Comparison of ENCODE assay signal across 8 cellular contexts in genomic region chr9:89278997-89279739, GRCh38. TPM values are rescaled to one million over a fixed set of nuclear protein-coding genes. Genes with fewer than 3 reads are reported as not detected.
DNase-seq lines count a peak whose midpoint lies in the region; ATAC-seq and TF ChIP-seq lines count a peak whose summit lies in the region.

No MANE protein-coding gene starts in this region.

- peaks cover 23% of the 10 kb centered on the region for H3K4me1 Mint-ChIP-seq in activated T-helper 2 cell treated with anti-CD3 and anti-CD28 coated beads, Interferon-gamma antibody, Interleukin-2, Interleukin-4, amounts not matched to agents 10 μg/mL and 5 μg/mL and 100 μg/mL, durations not matched to agents 14 hours and 24 hours and 36 hours (ENCODE audit: low read depth)

- peaks cover 17% of the 10 kb centered on the region for H3K27me3 Mint-ChIP-seq in activated T-helper 2 cell treated with anti-CD3 and anti-CD28 coated beads, Interferon-gamma antibody, Interleukin-2, Interleukin-4, amounts not matched to agents 10 μg/mL and 5 μg/mL and 100 μg/mL, durations not matched to agents 14 hours and 24 hours and 36 hours (ENCODE audit: low read depth)

- H3K4me1 ChIP-seq in lung (ENCODE audit: control insufficient read depth in 2 of 2, insufficient read depth in 2 of 2, low read length in 2 of 2): peaks cover 0 to 3% of the 10 kb centered on the region in 2 donors

- no peak overlapping the region for H3K4me3 Mint-ChIP-seq in activated T-helper 2 cell treated with anti-CD3 and anti-CD28 coated beads, Interferon-gamma antibody, Interleukin-2, Interleukin-4, amounts not matched to agents 10 μg/mL and 5 μg/mL and 100 μg/mL, durations not matched to agents 14 hours and 24 hours and 36 hours (ENCODE audit: low read depth)

- DNase-seq in DMS153 treated with DMSO at 0.1 percent for 48 hours (lab: John Stamatoyannopoulos, UW; ENCODE audit: unreplicated experiment) (peak; percentile 6), DMS153 (lab: John Stamatoyannopoulos, UW) (no peak), NCI-H748 (lab: John Stamatoyannopoulos, UW; ENCODE audit: unreplicated experiment) (peak; percentile 71), cerebellar cortex (ENCODE audit: low spot score) (peak; percentile 45), lung (ENCODE audit: low spot score) (no peak), NCI-H1930 (lab: John Stamatoyannopoulos, UW) (no peak)
- DNase-seq in activated T-helper 2 cell treated with anti-CD3 and anti-CD28 coated beads, Interferon-gamma antibody, Interleukin-2, Interleukin-4, amounts not matched to agents 10 μg/mL and 5 μg/mL and 100 μg/mL, durations not matched to agents 14 hours and 24 hours and 36 hours (ENCODE audit: low spot score): no peak

- ATAC-seq in GM21786 (IDR thresholded peaks at IDR 0.05; ENCODE audit: unreplicated experiment) (peak; percentile 50), lung (ENCODE audit: insufficient read depth, low FRiP score) (no peak)

- WGBS in lung, 2 donors: 50 to 64% methylated on average over 5 of the region's 5 CpGs

- H3K4me3 ChIP-seq in lung: no peak overlapping the region

- no peaks in the 10 kb centered on the region for H3K36me3 Mint-ChIP-seq in activated T-helper 2 cell treated with anti-CD3 and anti-CD28 coated beads, Interferon-gamma antibody, Interleukin-2, Interleukin-4, amounts not matched to agents 10 μg/mL and 5 μg/mL and 100 μg/mL, durations not matched to agents 14 hours and 24 hours and 36 hours (ENCODE audit: low read depth)

- peaks cover 0 to 4% of the 10 kb centered on the region in 2 donors for H3K9me3 ChIP-seq in lung (ENCODE audit: control insufficient read depth in 2 of 2, insufficient read depth in 1 of 2, low read length in 1 of 2)

- intact Hi-C loops in activated T-helper 2 cell treated with anti-CD3 and anti-CD28 coated beads, Interferon-gamma antibody, Interleukin-2, Interleukin-4, amounts not matched to agents 10 μg/mL and 5 μg/mL and 100 μg/mL, durations not matched to agents 14 hours and 24 hours and 36 hours (cut with micrococcal nuclease): loop anchor here (5.0 to 10.0 kb wide), 3 partner anchors 104 to 687 kb away; partner anchors contain the start of gene SHC3

- H3K36me3 ChIP-seq in lung (ENCODE audit: control insufficient read depth in 2 of 2, insufficient read depth in 2 of 2, low read length in 2 of 2): no peaks in the 10 kb centered on the region

- no peaks in the 10 kb centered on the region for H3K27me3 ChIP-seq in lung (ENCODE audit: control insufficient read depth, insufficient read depth)

- peaks cover 17% of the 10 kb centered on the region for H3K9me3 Mint-ChIP-seq in activated T-helper 2 cell treated with anti-CD3 and anti-CD28 coated beads, Interferon-gamma antibody, Interleukin-2, Interleukin-4, amounts not matched to agents 10 μg/mL and 5 μg/mL and 100 μg/mL, durations not matched to agents 14 hours and 24 hours and 36 hours

- no peak overlapping the region for H3K27ac Mint-ChIP-seq in activated T-helper 2 cell treated with anti-CD3 and anti-CD28 coated beads, Interferon-gamma antibody, Interleukin-2, Interleukin-4, amounts not matched to agents 10 μg/mL and 5 μg/mL and 100 μg/mL, durations not matched to agents 14 hours and 24 hours and 36 hours

- TF ChIP-seq CTCF in lung (IDR thresholded peaks at IDR 0.05; ENCODE audit: control extremely low read depth, extremely low read depth): peak; percentile 36

- H3K27ac ChIP-seq in lung (ENCODE audit: low read depth in 1 of 2, low read length in 1 of 2): no peak overlapping the region

RNA-seq across cellular contexts. Expression of gene CKS2, which starts 31.8 kb away (rescaled TPM):
- 10 to 100 TPM; 17.4 to 35.4 TPM for total RNA-seq in lung
- 100 to 1,000 TPM in 1 of 2 donors, 10 to 100 TPM in 1; 40.4 to 113 TPM for polyA plus RNA-seq in lung
- total RNA-seq in activated T-helper 2 cell treated with anti-CD3 and anti-CD28 coated beads, Interferon-gamma antibody, Interleukin-2, Interleukin-4, amounts not matched to agents 10 μg/mL and 5 μg/mL and 100 μg/mL, durations not matched to agents 14 hours and 24 hours and 36 hours: 172 and 177 TPM in 2 replicates

RNA-seq across cellular contexts. Expression of gene SECISBP2, which starts 39.1 kb away (rescaled TPM):
- 100 to 1,000 TPM in 1 of 2 donors, 10 to 100 TPM in 1; 52.3 to 112 TPM for total RNA-seq in lung
- polyA plus RNA-seq in lung: 10 to 100 TPM; 26.6 to 33.7 TPM
- total RNA-seq in activated T-helper 2 cell treated with anti-CD3 and anti-CD28 coated beads, Interferon-gamma antibody, Interleukin-2, Interleukin-4, amounts not matched to agents 10 μg/mL and 5 μg/mL and 100 μg/mL, durations not matched to agents 14 hours and 24 hours and 36 hours: 51.3 and 53.5 TPM in 2 replicates

Comparison
In these comparisons a context has a peak if more than half of its experiments do, and no peak if none do; other contexts are left out.
1. DNase-seq: peak in DMS153 treated with DMSO at 0.1 percent for 48 hours (single experiment), NCI-H748 (single experiment) and cerebellar cortex (single experiment); none in DMS153 (single experiment), lung (single experiment), NCI-H1930 (0 of 2) and activated T-helper 2 cell treated with anti-CD3 and anti-CD28 coated beads, Interferon-gamma antibody, Interleukin-2, Interleukin-4, amounts not matched to agents 10 μg/mL and 5 μg/mL and 100 μg/mL, durations not matched to agents 14 hours and 24 hours and 36 hours (single experiment).